In genomic region chr11:862704-863388, GRCh38 we compare ENCODE assay signal across 1 cellular context.
TF ChIP-seq lines count a peak whose summit lies in the region.

No MANE protein-coding gene starts in this region.

TF ChIP-seq in GM23338, 12 proteins besides CTCF, POLR2A, EP300 and RAD21 (continued from another document):
- TF ChIP-seq, protein P1, sequence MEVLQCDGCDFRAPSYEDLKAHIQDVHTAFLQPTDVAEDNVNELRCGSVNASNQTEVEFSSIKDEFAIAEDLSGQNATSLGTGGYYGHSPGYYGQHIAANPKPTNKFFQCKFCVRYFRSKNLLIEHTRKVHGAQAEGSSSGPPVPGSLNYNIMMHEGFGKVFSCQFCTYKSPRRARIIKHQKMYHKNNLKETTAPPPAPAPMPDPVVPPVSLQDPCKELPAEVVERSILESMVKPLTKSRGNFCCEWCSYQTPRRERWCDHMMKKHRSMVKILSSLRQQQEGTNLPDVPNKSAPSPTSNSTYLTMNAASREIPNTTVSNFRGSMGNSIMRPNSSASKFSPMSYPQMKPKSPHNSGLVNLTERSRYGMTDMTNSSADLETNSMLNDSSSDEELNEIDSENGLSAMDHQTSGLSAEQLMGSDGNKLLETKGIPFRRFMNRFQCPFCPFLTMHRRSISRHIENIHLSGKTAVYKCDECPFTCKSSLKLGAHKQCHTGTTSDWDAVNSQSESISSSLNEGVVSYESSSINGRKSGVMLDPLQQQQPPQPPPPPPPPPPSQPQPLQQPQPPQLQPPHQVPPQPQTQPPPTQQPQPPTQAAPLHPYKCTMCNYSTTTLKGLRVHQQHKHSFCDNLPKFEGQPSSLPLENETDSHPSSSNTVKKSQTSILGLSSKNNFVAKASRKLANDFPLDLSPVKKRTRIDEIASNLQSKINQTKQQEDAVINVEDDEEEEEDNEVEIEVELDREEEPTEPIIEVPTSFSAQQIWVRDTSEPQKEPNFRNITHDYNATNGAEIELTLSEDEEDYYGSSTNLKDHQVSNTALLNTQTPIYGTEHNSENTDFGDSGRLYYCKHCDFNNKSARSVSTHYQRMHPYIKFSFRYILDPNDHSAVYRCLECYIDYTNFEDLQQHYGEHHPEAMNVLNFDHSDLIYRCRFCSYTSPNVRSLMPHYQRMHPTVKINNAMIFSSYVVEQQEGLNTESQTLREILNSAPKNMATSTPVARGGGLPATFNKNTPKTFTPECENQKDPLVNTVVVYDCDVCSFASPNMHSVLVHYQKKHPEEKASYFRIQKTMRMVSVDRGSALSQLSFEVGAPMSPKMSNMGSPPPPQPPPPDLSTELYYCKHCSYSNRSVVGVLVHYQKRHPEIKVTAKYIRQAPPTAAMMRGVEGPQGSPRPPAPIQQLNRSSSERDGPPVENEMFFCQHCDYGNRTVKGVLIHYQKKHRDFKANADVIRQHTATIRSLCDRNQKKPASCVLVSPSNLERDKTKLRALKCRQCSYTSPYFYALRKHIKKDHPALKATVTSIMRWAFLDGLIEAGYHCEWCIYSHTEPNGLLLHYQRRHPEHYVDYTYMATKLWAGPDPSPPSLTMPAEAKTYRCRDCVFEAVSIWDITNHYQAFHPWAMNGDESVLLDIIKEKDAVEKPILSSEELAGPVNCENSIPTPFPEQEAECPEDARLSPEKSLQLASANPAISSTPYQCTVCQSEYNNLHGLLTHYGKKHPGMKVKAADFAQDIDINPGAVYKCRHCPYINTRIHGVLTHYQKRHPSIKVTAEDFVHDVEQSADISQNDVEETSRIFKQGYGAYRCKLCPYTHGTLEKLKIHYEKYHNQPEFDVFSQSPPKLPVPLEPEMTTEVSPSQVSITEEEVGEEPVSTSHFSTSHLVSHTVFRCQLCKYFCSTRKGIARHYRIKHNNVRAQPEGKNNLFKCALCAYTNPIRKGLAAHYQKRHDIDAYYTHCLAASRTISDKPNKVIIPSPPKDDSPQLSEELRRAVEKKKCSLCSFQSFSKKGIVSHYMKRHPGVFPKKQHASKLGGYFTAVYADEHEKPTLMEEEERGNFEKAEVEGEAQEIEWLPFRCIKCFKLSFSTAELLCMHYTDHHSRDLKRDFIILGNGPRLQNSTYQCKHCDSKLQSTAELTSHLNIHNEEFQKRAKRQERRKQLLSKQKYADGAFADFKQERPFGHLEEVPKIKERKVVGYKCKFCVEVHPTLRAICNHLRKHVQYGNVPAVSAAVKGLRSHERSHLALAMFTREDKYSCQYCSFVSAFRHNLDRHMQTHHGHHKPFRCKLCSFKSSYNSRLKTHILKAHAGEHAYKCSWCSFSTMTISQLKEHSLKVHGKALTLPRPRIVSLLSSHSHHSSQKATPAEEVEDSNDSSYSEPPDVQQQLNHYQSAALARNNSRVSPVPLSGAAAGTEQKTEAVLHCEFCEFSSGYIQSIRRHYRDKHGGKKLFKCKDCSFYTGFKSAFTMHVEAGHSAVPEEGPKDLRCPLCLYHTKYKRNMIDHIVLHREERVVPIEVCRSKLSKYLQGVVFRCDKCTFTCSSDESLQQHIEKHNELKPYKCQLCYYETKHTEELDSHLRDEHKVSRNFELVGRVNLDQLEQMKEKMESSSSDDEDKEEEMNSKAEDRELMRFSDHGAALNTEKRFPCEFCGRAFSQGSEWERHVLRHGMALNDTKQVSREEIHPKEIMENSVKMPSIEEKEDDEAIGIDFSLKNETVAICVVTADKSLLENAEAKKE (CRISPR knock-in tag; IDR thresholded peaks at IDR 0.05): no peak
- no peak for TF ChIP-seq JUNB (IDR thresholded peaks at IDR 0.05; ENCODE audit: unreplicated experiment)
- no peak for TF ChIP-seq CREB1 (CRISPR knock-in tag; IDR thresholded peaks at IDR 0.05; ENCODE audit: low read depth)
- TF ChIP-seq POLR2AphosphoS5 (IDR thresholded peaks at IDR 0.05; ENCODE audit: low read depth): no peak; the same call in 1 of the 2 replicates
- TF ChIP-seq ZNF114 (CRISPR knock-in tag; IDR thresholded peaks at IDR 0.05): no peak
- TF ChIP-seq EZH2phosphoT487 (IDR thresholded peaks at IDR 0.05; ENCODE audit: unreplicated experiment): no peak
- TF ChIP-seq NANOG (IDR thresholded peaks at IDR 0.05; ENCODE audit: borderline replicate concordance): no peak
- TF ChIP-seq ZNF331 (CRISPR knock-in tag; IDR thresholded peaks at IDR 0.05; ENCODE audit: low read depth): no peak
- TF ChIP-seq, protein P2, sequence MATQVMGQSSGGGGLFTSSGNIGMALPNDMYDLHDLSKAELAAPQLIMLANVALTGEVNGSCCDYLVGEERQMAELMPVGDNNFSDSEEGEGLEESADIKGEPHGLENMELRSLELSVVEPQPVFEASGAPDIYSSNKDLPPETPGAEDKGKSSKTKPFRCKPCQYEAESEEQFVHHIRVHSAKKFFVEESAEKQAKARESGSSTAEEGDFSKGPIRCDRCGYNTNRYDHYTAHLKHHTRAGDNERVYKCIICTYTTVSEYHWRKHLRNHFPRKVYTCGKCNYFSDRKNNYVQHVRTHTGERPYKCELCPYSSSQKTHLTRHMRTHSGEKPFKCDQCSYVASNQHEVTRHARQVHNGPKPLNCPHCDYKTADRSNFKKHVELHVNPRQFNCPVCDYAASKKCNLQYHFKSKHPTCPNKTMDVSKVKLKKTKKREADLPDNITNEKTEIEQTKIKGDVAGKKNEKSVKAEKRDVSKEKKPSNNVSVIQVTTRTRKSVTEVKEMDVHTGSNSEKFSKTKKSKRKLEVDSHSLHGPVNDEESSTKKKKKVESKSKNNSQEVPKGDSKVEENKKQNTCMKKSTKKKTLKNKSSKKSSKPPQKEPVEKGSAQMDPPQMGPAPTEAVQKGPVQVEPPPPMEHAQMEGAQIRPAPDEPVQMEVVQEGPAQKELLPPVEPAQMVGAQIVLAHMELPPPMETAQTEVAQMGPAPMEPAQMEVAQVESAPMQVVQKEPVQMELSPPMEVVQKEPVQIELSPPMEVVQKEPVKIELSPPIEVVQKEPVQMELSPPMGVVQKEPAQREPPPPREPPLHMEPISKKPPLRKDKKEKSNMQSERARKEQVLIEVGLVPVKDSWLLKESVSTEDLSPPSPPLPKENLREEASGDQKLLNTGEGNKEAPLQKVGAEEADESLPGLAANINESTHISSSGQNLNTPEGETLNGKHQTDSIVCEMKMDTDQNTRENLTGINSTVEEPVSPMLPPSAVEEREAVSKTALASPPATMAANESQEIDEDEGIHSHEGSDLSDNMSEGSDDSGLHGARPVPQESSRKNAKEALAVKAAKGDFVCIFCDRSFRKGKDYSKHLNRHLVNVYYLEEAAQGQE (IDR thresholded peaks at IDR 0.05; ENCODE audit: unreplicated experiment): no peak
- TF ChIP-seq ETS1 (IDR thresholded peaks at IDR 0.05): no peak
- TF ChIP-seq STAT1 (IDR thresholded peaks at IDR 0.05; ENCODE audit: unreplicated experiment): no peak
